Comparison of ENCODE assay signal across 15 cellular contexts in the genomic region with DNA sequence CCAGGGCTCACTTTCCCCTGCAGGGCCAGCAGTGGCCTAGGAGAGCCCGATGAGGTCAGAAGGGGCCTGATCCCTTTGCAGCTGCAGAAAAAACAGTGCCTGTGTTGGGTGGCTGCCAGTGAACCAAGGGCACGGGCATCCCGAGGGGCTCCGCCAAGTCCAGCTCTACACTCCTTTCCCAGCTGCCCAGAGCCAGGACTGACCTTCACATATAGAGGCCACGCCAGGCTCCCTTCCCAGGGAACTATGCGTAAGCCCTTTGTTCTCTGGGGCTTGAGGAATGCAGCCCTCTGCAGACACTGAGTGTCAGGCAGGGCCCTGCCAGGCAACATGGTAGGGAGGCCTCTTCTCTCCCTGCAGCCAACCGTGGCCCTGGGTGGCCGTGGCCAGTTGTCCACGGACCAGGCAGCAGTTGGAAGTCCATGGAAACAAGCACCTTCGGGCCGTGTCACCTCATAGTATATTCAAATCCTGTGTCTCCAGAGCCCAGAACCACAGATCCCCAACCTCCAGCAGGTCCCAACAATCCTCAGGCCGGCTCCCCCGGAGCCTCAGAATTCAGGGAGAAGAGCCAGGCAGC.
"Had no signal": no experiment of that assay in that cellular context is flagged by ENCODE, and none has a peak within 500 bp of the region (broad histone marks: within the 10 kb centered on the region; RNA-seq: fewer than 3 reads in every experiment).

No MANE protein-coding gene starts in this region.

- H3K27me3 Mint-ChIP-seq: activated CD4-positive, alpha-beta memory T cell treated with anti-CD3 and anti-CD28 coated beads for 36 hours had no signal

- H3K36me3 Mint-ChIP-seq: activated CD4-positive, alpha-beta memory T cell treated with anti-CD3 and anti-CD28 coated beads for 36 hours; immature natural killer cell; stimulated activated memory B cell treated with anti-CD40 and anti-IgM and Interleukin-4, amounts not matched to agents 10 μg/mL and 1 μg/mL and 100 μg/mL, for 72 hours; T-cell had no signal

- ATAC-seq: lower lobe of right lung; pancreas; stimulated activated memory B cell treated with anti-CD40 and anti-IgM and Interleukin-4, amounts not matched to agents 10 μg/mL and 1 μg/mL and 100 μg/mL, for 72 hours; T-cell had no signal

- H3K27ac Mint-ChIP-seq: activated CD4-positive, alpha-beta memory T cell treated with anti-CD3 and anti-CD28 coated beads for 36 hours; activated T-cell treated with anti-CD3 and anti-CD28 coated beads, Interleukin-2, amount 50 U/mL, for 24 hours; immature natural killer cell; stimulated activated memory B cell treated with anti-CD40 and anti-IgM and Interleukin-4, amounts not matched to agents 10 μg/mL and 1 μg/mL and 100 μg/mL, for 72 hours; T-cell had no signal

- H3K27ac ChIP-seq: cardiac muscle cell, esophagus muscularis mucosa, lower lobe of right lung, pancreas, thyroid gland, VCaP had no signal

- H3K4me1 ChIP-seq: esophagus muscularis mucosa, lower lobe of right lung, pancreas, thyroid gland had no signal

- H3K27me3 ChIP-seq: cardiac muscle cell, pancreas, thyroid gland had no signal

- H3K4me3 Mint-ChIP-seq: activated CD4-positive, alpha-beta memory T cell treated with anti-CD3 and anti-CD28 coated beads for 36 hours; activated T-cell treated with anti-CD3 and anti-CD28 coated beads, Interleukin-2, amount 50 U/mL, for 24 hours; immature natural killer cell; stimulated activated memory B cell treated with anti-CD40 and anti-IgM and Interleukin-4, amounts not matched to agents 10 μg/mL and 1 μg/mL and 100 μg/mL, for 72 hours; T-cell had no signal

- H3K9me3 Mint-ChIP-seq: activated CD4-positive, alpha-beta memory T cell treated with anti-CD3 and anti-CD28 coated beads for 36 hours; activated T-cell treated with anti-CD3 and anti-CD28 coated beads, Interleukin-2, amount 50 U/mL, for 24 hours; immature natural killer cell; T-cell had no signal

- H3K4me3 ChIP-seq: cardiac muscle cell, esophagus muscularis mucosa, lower lobe of right lung, pancreas, thyroid gland had no signal

- H3K36me3 ChIP-seq: cardiac muscle cell, esophagus muscularis mucosa, lower lobe of right lung, pancreas, thyroid gland had no signal

- H3K9me3 ChIP-seq: esophagus muscularis mucosa, lower lobe of right lung, pancreas, thyroid gland had no signal

- H3K4me1 Mint-ChIP-seq: immature natural killer cell; stimulated activated memory B cell treated with anti-CD40 and anti-IgM and Interleukin-4, amounts not matched to agents 10 μg/mL and 1 μg/mL and 100 μg/mL, for 72 hours; T-cell had no signal

- DNase-seq: activated CD4-positive, alpha-beta memory T cell treated with anti-CD3 and anti-CD28 coated beads for 36 hours; activated effector memory CD4-positive, alpha-beta T cell treated with Interleukin-2 at 50 U/mL for 16 hours; activated naive CD4-positive, alpha-beta T cell treated with anti-CD3 and anti-CD28 coated beads, Interleukin-2, amount 50 U/mL, for 16 hours; activated T-cell treated with anti-CD3 and anti-CD28 coated beads, Interleukin-2, amount 50 U/mL, for 24 hours; hypothalamus; immature natural killer cell; lower lobe of right lung; midbrain; pancreas; T-cell; thyroid gland had no signal
